In the genomic region with DNA sequence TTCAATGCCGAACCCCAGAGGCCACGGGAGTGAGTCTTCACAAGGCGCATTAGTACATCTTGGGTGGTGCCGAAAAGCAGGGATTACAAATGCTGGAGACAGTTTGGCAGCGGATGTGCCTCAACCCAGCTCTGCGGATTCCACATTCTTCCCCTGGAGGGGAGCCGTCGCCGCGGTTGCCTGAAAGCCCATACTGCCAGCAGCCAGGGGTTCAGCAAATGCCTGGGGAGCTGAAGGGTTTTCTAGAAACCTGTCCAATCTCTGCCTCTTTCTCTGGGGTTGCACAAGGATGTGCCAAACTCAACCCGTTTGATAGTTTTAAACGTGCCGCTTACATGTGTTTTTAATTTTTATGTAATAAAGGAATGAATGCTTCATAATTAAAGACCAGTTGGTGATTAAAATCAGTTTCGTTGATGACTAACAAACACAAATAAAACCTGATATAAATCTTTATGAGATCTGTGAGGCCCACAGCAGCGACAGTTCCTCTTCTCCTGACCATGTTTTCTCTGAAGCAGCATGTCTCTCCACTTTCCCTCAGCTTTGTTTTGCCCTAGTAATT, we compare ENCODE assay signal across 9 cellular contexts.
A peak's percentile ranks its signal among the peaks of the same experiment; 100 is the strongest.
DNase-seq lines count a peak whose midpoint lies in the region; ATAC-seq, FAIRE-seq and TF ChIP-seq lines count a peak whose summit lies in the region.
"Had no signal": no experiment of that assay in that cellular context is flagged by ENCODE, and none has a peak within 500 bp of the region (broad histone marks: within the 10 kb centered on the region; RNA-seq: fewer than 3 reads in every experiment).

No MANE protein-coding gene starts in this region.

- peaks cover 3% of the 10 kb centered on the region for H3K4me1 Mint-ChIP-seq in T-helper 2 cell treated with Interferon-gamma antibody and Interleukin-4, amounts not matched to agents 5 μg/mL and 100 μg/mL, for 36 hours (ENCODE audit: low read depth)

- peak overlapping the region in 2 of 3 donors; percentile 21 to 50 for H3K4me3 ChIP-seq in breast epithelium
- H3K4me3 ChIP-seq in testis, result peak overlapping the region; percentile 3 to 12

- WGBS in testis, 2 donors, result 17 to 27% methylated on average over 15 of the region's 15 CpGs

- H3K27ac Mint-ChIP-seq in T-helper 2 cell treated with Interferon-gamma antibody and Interleukin-4, amounts not matched to agents 5 μg/mL and 100 μg/mL, for 36 hours, result no peak overlapping the region

- H3K9me3 Mint-ChIP-seq in T-helper 2 cell treated with Interferon-gamma antibody and Interleukin-4, amounts not matched to agents 5 μg/mL and 100 μg/mL, for 36 hours, result peaks cover 11% of the 10 kb centered on the region

- H3K9me3 ChIP-seq in breast epithelium, result no peaks in the 10 kb centered on the region
- no peaks in the 10 kb centered on the region for H3K9me3 ChIP-seq in testis

- no peak for TF ChIP-seq CTCF in breast epithelium (IDR thresholded peaks at IDR 0.05)
- no peak for TF ChIP-seq CTCF in testis (IDR thresholded peaks at IDR 0.05)

- FAIRE-seq in HTR-8/SVneo (lab: Jason Lieb, UNC), result peak; percentile 65

- TF ChIP-seq POLR2A in breast epithelium (IDR thresholded peaks at IDR 0.05) (no peak), testis (IDR thresholded peaks at IDR 0.05) (no peak)

- DNase-seq in HTR-8/SVneo (ENCODE audit: insufficient read length, low spot score) (peak; percentile 76), breast epithelium (ENCODE audit: low spot score in 2 of 2) (peak in 1 of 2 donors; percentile 41), iPS-NIHi11 (ENCODE audit: low spot score) (peak; percentile 83), testis (peak; percentile 60), NCI-H1436 (lab: John Stamatoyannopoulos, UW) (no peak), globus pallidus (ENCODE audit: low spot score) (no peak)
- DNase-seq in T-helper 2 cell treated with Interferon-gamma antibody and Interleukin-4, amounts not matched to agents 5 μg/mL and 100 μg/mL, for 36 hours (ENCODE audit: low spot score), result no peak
- DNase-seq: activated CD4-positive, alpha-beta T cell treated with anti-CD3 and anti-CD28 coated beads for 48 hours had no signal

- H3K27me3 ChIP-seq in breast epithelium (no peaks in the 10 kb centered on the region), testis (no peaks in the 10 kb centered on the region)

- H3K4me1 ChIP-seq in breast epithelium (no peaks in the 10 kb centered on the region), testis (peaks cover 18% of the 10 kb centered on the region)

- peak overlapping the region in 1 of 2 donors; percentile 4 for H3K27ac ChIP-seq in breast epithelium
- peak overlapping the region in 1 of 2 donors; percentile 30 for H3K27ac ChIP-seq in testis

- H3K36me3 ChIP-seq in breast epithelium, result no peaks in the 10 kb centered on the region
- no peaks in the 10 kb centered on the region for H3K36me3 ChIP-seq in testis (ENCODE audit: low read depth, missing control alignments)

- H3K4me3 Mint-ChIP-seq in T-helper 2 cell treated with Interferon-gamma antibody and Interleukin-4, amounts not matched to agents 5 μg/mL and 100 μg/mL, for 36 hours, result no peak overlapping the region

- intact Hi-C loops in breast epithelium (cut with DNase I; ENCODE audit: low total_unique reads), result no loop called here
- intact Hi-C loops in testis (cut with DNase I; ENCODE audit: low total_unique reads), result no loop called here

- peaks cover 5% of the 10 kb centered on the region for H3K27me3 Mint-ChIP-seq in T-helper 2 cell treated with Interferon-gamma antibody and Interleukin-4, amounts not matched to agents 5 μg/mL and 100 μg/mL, for 36 hours (ENCODE audit: low read depth)

- ATAC-seq in GM21360 (IDR thresholded peaks at IDR 0.05; ENCODE audit: unreplicated experiment), result no peak

- H3K36me3 Mint-ChIP-seq in T-helper 2 cell treated with Interferon-gamma antibody and Interleukin-4, amounts not matched to agents 5 μg/mL and 100 μg/mL, for 36 hours (ENCODE audit: low read depth), result peaks cover 16% of the 10 kb centered on the region

Comparison
In these comparisons a context has a peak if more than half of its experiments do, and no peak if none do; other contexts are left out.
1. DNase-seq: peak in HTR-8/SVneo (single experiment), iPS-NIHi11 (single experiment) and testis (single experiment); none in NCI-H1436 (single experiment), globus pallidus (single experiment) and T-helper 2 cell treated with Interferon-gamma antibody and Interleukin-4, amounts not matched to agents 5 μg/mL and 100 μg/mL, for 36 hours (single experiment).